22 cellular contexts compared by ENCODE assay signal in the genomic region with DNA sequence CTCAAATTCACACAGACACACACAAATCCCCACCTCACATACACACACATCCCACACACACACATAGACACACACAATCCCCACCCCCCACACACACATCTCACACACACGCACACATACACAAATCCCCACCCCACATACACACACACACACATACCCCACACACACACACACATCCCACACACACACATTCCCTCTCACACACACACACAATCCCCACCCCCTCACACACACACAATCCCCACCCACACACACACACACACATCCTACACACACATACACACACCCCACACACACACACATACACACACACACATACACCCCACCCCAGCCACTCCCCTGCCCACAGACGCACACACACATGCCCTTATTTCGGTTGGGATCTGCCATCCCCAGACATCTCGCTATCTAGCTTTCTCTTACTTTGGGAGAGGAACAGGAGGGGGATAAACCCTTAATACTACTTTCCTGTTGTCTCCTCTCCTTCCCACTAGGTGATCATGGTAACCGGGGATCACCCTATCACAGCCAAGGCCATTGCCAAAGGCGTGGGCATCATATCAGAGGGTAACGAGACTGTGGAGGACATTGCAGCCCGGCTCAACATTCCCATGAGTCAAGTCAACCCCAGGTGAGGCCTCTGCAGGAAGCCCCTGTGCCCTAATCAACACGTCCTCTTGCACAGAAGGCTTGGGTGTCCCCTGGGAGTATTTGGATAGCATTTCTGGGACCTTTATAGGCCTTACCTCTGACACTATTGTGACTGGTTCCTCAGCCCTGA. TPM values are rescaled to one million over a fixed set of nuclear protein-coding genes. Genes with fewer than 3 reads are reported as not detected.
"Had no signal": no experiment of that assay in that cellular context is flagged by ENCODE, and none has a peak within 500 bp of the region (broad histone marks: within the 10 kb centered on the region; RNA-seq: fewer than 3 reads in every experiment).

No MANE protein-coding gene starts in this region.

- DNase-seq: activated CD4-positive, alpha-beta T cell treated with anti-CD3 and anti-CD28 coated beads, Interleukin-2, amount 50 U/mL, for 1 hour; activated CD4-positive, CD25-positive, alpha-beta regulatory T cell treated with anti-CD3 and anti-CD28 coated beads, Interleukin-2, amount 50 U/mL, for 72 hours; activated CD8-positive, alpha-beta memory T cell treated with anti-CD3 and anti-CD28 coated beads, Interleukin-2, amount 50 U/mL, for 4 hours; activated naive CD4-positive, alpha-beta T cell treated with anti-CD3 and anti-CD28 coated beads, Interleukin-2, amount 10 ng/mL, durations not matched to agents 7 days and 5 days; activated naive CD8-positive, alpha-beta T cell treated with anti-CD3 and anti-CD28 coated beads, Interleukin-2, amount 50 U/mL, for 24 hours; activated T-cell treated with anti-CD3 and anti-CD28 coated beads, Interleukin-2, amount 50 U/mL, for 4 hours; foreskin fibroblast; glutamatergic neuron; left ventricle myocardium superior; occipital lobe; stimulated activated CD4-positive, alpha-beta T cell treated with anti-CD3 and anti-CD28 coated beads, Interleukin-2, amount 100 ng/mL, for 24 hours; stimulated activated naive CD8-positive, alpha-beta T cell treated with anti-CD3 and anti-CD28 coated beads, Interleukin-15, Interleukin-2, amounts not matched to agents 100 U/mL and 50 U/mL, for 24 hours; upper lobe of left lung had no signal

- H3K36me3 Mint-ChIP-seq: activated naive CD4-positive, alpha-beta T cell treated with anti-CD3 and anti-CD28 coated beads, Interleukin-2, amount 10 ng/mL, durations not matched to agents 7 days and 5 days had no signal

- H3K4me1 ChIP-seq: breast epithelium had no signal

- H3K27ac ChIP-seq: breast epithelium, suprapubic skin, upper lobe of left lung had no signal

- H3K36me3 ChIP-seq: breast epithelium, suprapubic skin, upper lobe of left lung had no signal

- H3K27me3 ChIP-seq: breast epithelium, suprapubic skin, upper lobe of left lung had no signal

- H3K27ac Mint-ChIP-seq: activated naive CD4-positive, alpha-beta T cell treated with anti-CD3 and anti-CD28 coated beads, Interleukin-2, amount 10 ng/mL, durations not matched to agents 7 days and 5 days; activated naive CD8-positive, alpha-beta T cell treated with anti-CD3 and anti-CD28 coated beads, Interleukin-2, amount 50 U/mL, for 24 hours had no signal

- H3K9me3 Mint-ChIP-seq: activated naive CD4-positive, alpha-beta T cell treated with anti-CD3 and anti-CD28 coated beads, Interleukin-2, amount 10 ng/mL, durations not matched to agents 7 days and 5 days; activated naive CD8-positive, alpha-beta T cell treated with anti-CD3 and anti-CD28 coated beads, Interleukin-2, amount 50 U/mL, for 24 hours; activated T-cell treated with anti-CD3 and anti-CD28 coated beads, Interleukin-2, amount 50 U/mL, for 4 hours had no signal

- H3K4me3 Mint-ChIP-seq: activated naive CD4-positive, alpha-beta T cell treated with anti-CD3 and anti-CD28 coated beads, Interleukin-2, amount 10 ng/mL, durations not matched to agents 7 days and 5 days; activated naive CD8-positive, alpha-beta T cell treated with anti-CD3 and anti-CD28 coated beads, Interleukin-2, amount 50 U/mL, for 24 hours; activated T-cell treated with anti-CD3 and anti-CD28 coated beads, Interleukin-2, amount 50 U/mL, for 4 hours had no signal

- H3K4me3 ChIP-seq: breast epithelium, suprapubic skin, upper lobe of left lung had no signal

- H3K4me1 Mint-ChIP-seq: activated naive CD4-positive, alpha-beta T cell treated with anti-CD3 and anti-CD28 coated beads, Interleukin-2, amount 10 ng/mL, durations not matched to agents 7 days and 5 days; activated naive CD8-positive, alpha-beta T cell treated with anti-CD3 and anti-CD28 coated beads, Interleukin-2, amount 50 U/mL, for 24 hours had no signal

- H3K9me3 ChIP-seq: breast epithelium, suprapubic skin, upper lobe of left lung had no signal

- ATAC-seq: activated naive CD8-positive, alpha-beta T cell treated with anti-CD3 and anti-CD28 coated beads, Interleukin-2, amount 50 U/mL, for 24 hours; activated T-cell treated with anti-CD3 and anti-CD28 coated beads, Interleukin-2, amount 50 U/mL, for 4 hours; left ventricle myocardium superior; stimulated activated naive CD8-positive, alpha-beta T cell treated with anti-CD3 and anti-CD28 coated beads, Interleukin-15, Interleukin-2, amounts not matched to agents 100 U/mL and 50 U/mL, for 24 hours had no signal

- H3K27me3 Mint-ChIP-seq: activated naive CD8-positive, alpha-beta T cell treated with anti-CD3 and anti-CD28 coated beads, Interleukin-2, amount 50 U/mL, for 24 hours had no signal

RNA-seq across cellular contexts. Expression of a gene that starts 17.2 kb away (rescaled TPM):
- total RNA-seq: activated T-cell treated with anti-CD3 and anti-CD28 coated beads, Interleukin-2, amount 50 U/mL, for 4 hours; chondrocyte; dermis microvascular lymphatic vessel endothelial cell; kidney epithelial cell; left ventricle myocardium superior; suprapubic skin; T-helper 1 cell treated with Interleukin-12 subunit alpha and Interleukin-12 subunit beta and Interleukin-4 antibody, amounts not matched to agents 30 ng/mL and 1 ng/mL, for 36 hours had no signal
- polyA plus RNA-seq: neural cell had no signal

RNA-seq across cellular contexts. Expression of a gene that starts 18.6 kb away (rescaled TPM):
- total RNA-seq: activated T-cell treated with anti-CD3 and anti-CD28 coated beads, Interleukin-2, amount 50 U/mL, for 4 hours; dermis microvascular lymphatic vessel endothelial cell; T-helper 1 cell treated with Interleukin-12 subunit alpha and Interleukin-12 subunit beta and Interleukin-4 antibody, amounts not matched to agents 30 ng/mL and 1 ng/mL, for 36 hours had no signal

RNA-seq across cellular contexts. Expression of a gene that starts 52.8 kb away (rescaled TPM):
- total RNA-seq: activated T-cell treated with anti-CD3 and anti-CD28 coated beads, Interleukin-2, amount 50 U/mL, for 4 hours; aorta; breast epithelium; chondrocyte; dermis microvascular lymphatic vessel endothelial cell; kidney epithelial cell; left ventricle myocardium superior; mononuclear cell; T-helper 1 cell treated with Interleukin-12 subunit alpha and Interleukin-12 subunit beta and Interleukin-4 antibody, amounts not matched to agents 30 ng/mL and 1 ng/mL, for 36 hours; upper lobe of left lung had no signal
- polyA plus RNA-seq: aorta had no signal

RNA-seq across cellular contexts. Expression of a gene that starts 56.2 kb away (rescaled TPM):
- total RNA-seq: activated T-cell treated with anti-CD3 and anti-CD28 coated beads, Interleukin-2, amount 50 U/mL, for 4 hours; dermis microvascular lymphatic vessel endothelial cell; kidney epithelial cell; mononuclear cell; suprapubic skin; T-helper 1 cell treated with Interleukin-12 subunit alpha and Interleukin-12 subunit beta and Interleukin-4 antibody, amounts not matched to agents 30 ng/mL and 1 ng/mL, for 36 hours had no signal
- polyA plus RNA-seq: neural cell had no signal
